Comparison of ENCODE assay signal across 9 cellular contexts in the genomic region with DNA sequence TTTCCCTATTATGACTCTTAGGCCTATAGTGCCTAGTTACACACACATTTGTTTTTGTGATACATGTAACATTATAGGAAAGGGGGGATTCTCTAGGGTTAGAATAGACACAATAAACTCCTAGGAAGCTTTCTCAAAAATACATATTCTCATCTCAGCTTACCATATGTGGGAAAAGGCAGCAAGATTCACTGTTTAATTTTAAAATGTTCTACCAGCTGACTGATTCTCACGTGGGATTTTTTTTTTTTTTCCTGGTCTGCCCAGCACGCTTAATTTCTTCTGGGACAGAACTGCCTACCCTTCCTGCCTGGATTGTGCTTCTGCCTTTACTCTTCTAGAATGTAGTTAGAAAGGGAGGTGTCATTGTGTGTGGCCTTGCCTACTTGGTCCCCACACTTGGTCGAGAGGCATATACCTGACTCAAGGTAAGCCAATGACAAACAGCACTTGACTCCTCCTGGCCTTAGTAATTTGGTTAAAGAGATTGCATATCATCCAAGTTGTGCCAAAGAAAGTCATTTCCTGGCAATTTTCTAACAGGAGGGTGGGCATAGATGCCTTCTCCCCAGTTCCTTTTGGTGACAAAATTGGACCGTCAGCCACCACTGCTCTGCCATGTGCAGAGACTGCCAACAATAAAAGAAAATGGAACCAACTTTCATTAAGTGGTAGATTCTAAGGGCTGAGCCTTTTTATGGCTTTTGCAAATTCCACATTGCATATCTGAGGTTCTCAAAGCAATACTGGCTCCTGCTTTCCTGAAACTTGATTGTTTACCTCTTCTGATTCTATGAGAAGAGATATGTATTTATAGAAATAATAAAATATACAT. TPM values are rescaled to one million over a fixed set of nuclear protein-coding genes. Genes with fewer than 3 reads are reported as not detected.
DNase-seq lines count a peak whose midpoint lies in the region; ATAC-seq lines count a peak whose summit lies in the region.
"Had no signal": no experiment of that assay in that cellular context is flagged by ENCODE, and none has a peak within 500 bp of the region (broad histone marks: within the 10 kb centered on the region; RNA-seq: fewer than 3 reads in every experiment).

No MANE protein-coding gene starts in this region.

- H3K27ac Mint-ChIP-seq in IgD-negative memory B cell (peak overlapping the region; percentile 46 to 99 (median 89)), naive B cell (peak overlapping the region; percentile 94 to 99 (median 98))

- H3K27me3 ChIP-seq in BLaER1: peaks cover 13% of the 10 kb centered on the region

- H3K9me3 Mint-ChIP-seq in IgD-negative memory B cell (no peaks in the 10 kb centered on the region), naive B cell (no peaks in the 10 kb centered on the region)

- peaks cover 5% of the 10 kb centered on the region; the same call in 1 of the 2 replicates for H3K9me3 ChIP-seq in BLaER1

- peak in 1 of 2 donors; percentile 4 for ATAC-seq in naive B cell (ENCODE audit: low read depth in 2 of 2)

- no peaks in the 10 kb centered on the region for H3K36me3 ChIP-seq in BLaER1
- H3K36me3 ChIP-seq: cardiac muscle cell had no signal

- H4K20me1 ChIP-seq in BLaER1: no peaks in the 10 kb centered on the region

- no peak overlapping the region for H3K27ac ChIP-seq in BLaER1

- H3K4me3 Mint-ChIP-seq in IgD-negative memory B cell (peak overlapping the region; percentile 89 to 99 (median 96)), naive B cell (peak overlapping the region; percentile 85 to 99 (median 96))

- H3K4me1 Mint-ChIP-seq in IgD-negative memory B cell (peaks cover 18 to 38% (median 28%) of the 10 kb centered on the region in 3 donors), naive B cell (peaks cover 18 to 33% (median 20%) of the 10 kb centered on the region in 3 donors)

- no peak overlapping the region for H3K4me3 ChIP-seq in BLaER1

- 0 out of 2 replicates have a peak overlapping the region, but pooled peaks have one; percentile 59 for H3K9ac ChIP-seq in BLaER1

- H3K4me1 ChIP-seq in BLaER1: peaks cover 30% of the 10 kb centered on the region

- H3K36me3 Mint-ChIP-seq in IgD-negative memory B cell: peaks cover 1% of the 10 kb centered on the region
- no peaks in the 10 kb centered on the region for H3K36me3 Mint-ChIP-seq in naive B cell

- DNase-seq in astrocyte of the hippocampus (ENCODE audit: low read depth, low spot score): peak; percentile 16
- DNase-seq in naive B cell: no peak
- DNase-seq in stimulated activated CD4-positive, alpha-beta T cell treated with anti-CD3 and anti-CD28 coated beads, Interleukin-15, amount 100 ng/mL, for 24 hours: no peak
- no peak for DNase-seq in effector CD8-positive, alpha-beta T cell (lab: John Stamatoyannopoulos, UW)
- no peak for DNase-seq in NCI-H187 treated with DMSO at 0.1 percent for 48 hours (lab: John Stamatoyannopoulos, UW)
- no peak for DNase-seq in SHP77 (lab: John Stamatoyannopoulos, UW)

- peak overlapping the region; percentile 82 for H3K4me2 ChIP-seq in BLaER1

- H3K27me3 Mint-ChIP-seq in IgD-negative memory B cell: no peaks in the 10 kb centered on the region
- H3K27me3 Mint-ChIP-seq in naive B cell: no peaks in the 10 kb centered on the region

RNA-seq across cellular contexts. Expression of a gene that starts 8.0 kb away (rescaled TPM):
- 0.93 TPM for polyA plus RNA-seq in IgD-negative memory B cell
- 10 to 100 TPM in 1 of 6 donors, 1 to 10 TPM in 4, not detected in 1; 1.9 to 12.3 (median 4.8) TPM for polyA plus RNA-seq in naive B cell (ENCODE audit: low read depth in 6 of 6)
